ENCODE assay signal across 1 cellular context in the genomic region with DNA sequence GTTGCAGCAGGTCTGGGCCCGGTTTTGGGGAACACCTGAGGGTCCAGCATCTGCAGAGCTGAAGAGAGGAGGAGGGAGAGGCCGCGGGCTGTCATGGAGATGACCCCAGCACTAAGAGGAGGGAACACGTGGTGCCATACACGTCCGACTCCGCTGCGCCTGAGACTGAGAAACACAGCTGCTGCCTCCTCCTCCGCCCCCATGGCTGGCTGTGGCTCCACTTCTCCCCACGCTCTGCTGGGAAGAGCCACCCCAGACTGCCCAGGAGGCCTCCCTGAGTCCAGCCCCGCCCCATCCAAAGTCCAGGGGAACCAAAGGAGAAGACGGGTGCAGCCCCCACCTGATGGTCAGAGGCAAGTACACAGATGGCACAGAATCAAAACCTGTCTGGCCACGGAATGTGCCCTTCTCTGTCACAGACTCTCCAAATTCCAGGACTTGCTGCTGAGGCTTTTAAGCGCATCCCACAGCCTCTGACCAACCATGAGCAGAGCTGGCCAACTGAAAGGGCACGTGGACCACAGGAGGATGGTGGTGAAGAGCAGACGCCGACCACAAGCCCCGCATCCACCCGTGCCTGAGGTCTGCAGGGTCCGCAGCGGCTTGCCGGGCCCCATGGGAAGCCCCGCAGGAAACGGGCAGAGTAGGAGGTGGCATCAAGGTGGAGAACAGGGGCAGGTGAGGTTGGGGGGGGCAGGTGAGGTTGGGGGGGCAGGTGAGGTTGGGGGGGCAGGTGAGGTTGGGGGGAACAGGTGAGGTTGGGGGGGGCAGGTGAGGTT.
TF ChIP-seq lines count a peak whose summit lies in the region.

No MANE protein-coding gene starts in this region.

TF ChIP-seq in HepG2, 621 proteins besides CTCF, POLR2A, EP300 and RAD21 (continues in another document):
- TF ChIP-seq NFYC (CRISPR knock-in tag; IDR thresholded peaks at IDR 0.05): no peak
- no peak for TF ChIP-seq ZNF17 (CRISPR knock-in tag; IDR thresholded peaks at IDR 0.05)
- TF ChIP-seq, protein P1, sequence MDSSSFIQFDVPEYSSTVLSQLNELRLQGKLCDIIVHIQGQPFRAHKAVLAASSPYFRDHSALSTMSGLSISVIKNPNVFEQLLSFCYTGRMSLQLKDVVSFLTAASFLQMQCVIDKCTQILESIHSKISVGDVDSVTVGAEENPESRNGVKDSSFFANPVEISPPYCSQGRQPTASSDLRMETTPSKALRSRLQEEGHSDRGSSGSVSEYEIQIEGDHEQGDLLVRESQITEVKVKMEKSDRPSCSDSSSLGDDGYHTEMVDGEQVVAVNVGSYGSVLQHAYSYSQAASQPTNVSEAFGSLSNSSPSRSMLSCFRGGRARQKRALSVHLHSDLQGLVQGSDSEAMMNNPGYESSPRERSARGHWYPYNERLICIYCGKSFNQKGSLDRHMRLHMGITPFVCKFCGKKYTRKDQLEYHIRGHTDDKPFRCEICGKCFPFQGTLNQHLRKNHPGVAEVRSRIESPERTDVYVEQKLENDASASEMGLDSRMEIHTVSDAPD (CRISPR knock-in tag; IDR thresholded peaks at IDR 0.05): no peak
- TF ChIP-seq, protein P2, sequence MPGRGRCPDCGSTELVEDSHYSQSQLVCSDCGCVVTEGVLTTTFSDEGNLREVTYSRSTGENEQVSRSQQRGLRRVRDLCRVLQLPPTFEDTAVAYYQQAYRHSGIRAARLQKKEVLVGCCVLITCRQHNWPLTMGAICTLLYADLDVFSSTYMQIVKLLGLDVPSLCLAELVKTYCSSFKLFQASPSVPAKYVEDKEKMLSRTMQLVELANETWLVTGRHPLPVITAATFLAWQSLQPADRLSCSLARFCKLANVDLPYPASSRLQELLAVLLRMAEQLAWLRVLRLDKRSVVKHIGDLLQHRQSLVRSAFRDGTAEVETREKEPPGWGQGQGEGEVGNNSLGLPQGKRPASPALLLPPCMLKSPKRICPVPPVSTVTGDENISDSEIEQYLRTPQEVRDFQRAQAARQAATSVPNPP (CRISPR knock-in tag; IDR thresholded peaks at IDR 0.05): no peak
- TF ChIP-seq ZNF20 (CRISPR knock-in tag; IDR thresholded peaks at IDR 0.05): 0 out of 2 replicates have a peak, but pooled peaks have one; percentile 51
- TF ChIP-seq SOX6 (IDR thresholded peaks at IDR 0.05): no peak
- no peak for TF ChIP-seq SOX6 (CRISPR knock-in tag; IDR thresholded peaks at IDR 0.05)
- TF ChIP-seq ZNF788 (CRISPR knock-in tag; IDR thresholded peaks at IDR 0.05; ENCODE audit: borderline replicate concordance): 0 out of 2 replicates have a peak, but pooled peaks have one; percentile 6
- TF ChIP-seq ZFP82 (CRISPR knock-in tag; IDR thresholded peaks at IDR 0.05; ENCODE audit: borderline replicate concordance): no peak
- TF ChIP-seq SP5 (CRISPR knock-in tag; IDR thresholded peaks at IDR 0.05; ENCODE audit: borderline replicate concordance, low read depth): 0 out of 2 replicates have a peak, but pooled peaks have one; percentile 42
- TF ChIP-seq, protein P3, sequence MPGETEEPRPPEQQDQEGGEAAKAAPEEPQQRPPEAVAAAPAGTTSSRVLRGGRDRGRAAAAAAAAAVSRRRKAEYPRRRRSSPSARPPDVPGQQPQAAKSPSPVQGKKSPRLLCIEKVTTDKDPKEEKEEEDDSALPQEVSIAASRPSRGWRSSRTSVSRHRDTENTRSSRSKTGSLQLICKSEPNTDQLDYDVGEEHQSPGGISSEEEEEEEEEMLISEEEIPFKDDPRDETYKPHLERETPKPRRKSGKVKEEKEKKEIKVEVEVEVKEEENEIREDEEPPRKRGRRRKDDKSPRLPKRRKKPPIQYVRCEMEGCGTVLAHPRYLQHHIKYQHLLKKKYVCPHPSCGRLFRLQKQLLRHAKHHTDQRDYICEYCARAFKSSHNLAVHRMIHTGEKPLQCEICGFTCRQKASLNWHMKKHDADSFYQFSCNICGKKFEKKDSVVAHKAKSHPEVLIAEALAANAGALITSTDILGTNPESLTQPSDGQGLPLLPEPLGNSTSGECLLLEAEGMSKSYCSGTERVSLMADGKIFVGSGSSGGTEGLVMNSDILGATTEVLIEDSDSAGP (CRISPR knock-in tag; IDR thresholded peaks at IDR 0.05; ENCODE audit: borderline replicate concordance): 0 out of 2 replicates have a peak, but pooled peaks have one; percentile 23
- peak; percentile 65 for TF ChIP-seq HNF4A (CRISPR knock-in tag; IDR thresholded peaks at IDR 0.05)
- TF ChIP-seq SRY (CRISPR knock-in tag; IDR thresholded peaks at IDR 0.05): no peak
- TF ChIP-seq MAZ (IDR thresholded peaks at IDR 0.05; ENCODE audit: borderline replicate concordance, low read depth, low read length): no peak
- TF ChIP-seq MAZ (CRISPR knock-in tag; IDR thresholded peaks at IDR 0.05; ENCODE audit: low read depth): 0 out of 2 replicates have a peak, but pooled peaks have one; percentile 9
- TF ChIP-seq ZFP36L1 (CRISPR knock-in tag; IDR thresholded peaks at IDR 0.05): no peak
- TF ChIP-seq, protein P4, sequence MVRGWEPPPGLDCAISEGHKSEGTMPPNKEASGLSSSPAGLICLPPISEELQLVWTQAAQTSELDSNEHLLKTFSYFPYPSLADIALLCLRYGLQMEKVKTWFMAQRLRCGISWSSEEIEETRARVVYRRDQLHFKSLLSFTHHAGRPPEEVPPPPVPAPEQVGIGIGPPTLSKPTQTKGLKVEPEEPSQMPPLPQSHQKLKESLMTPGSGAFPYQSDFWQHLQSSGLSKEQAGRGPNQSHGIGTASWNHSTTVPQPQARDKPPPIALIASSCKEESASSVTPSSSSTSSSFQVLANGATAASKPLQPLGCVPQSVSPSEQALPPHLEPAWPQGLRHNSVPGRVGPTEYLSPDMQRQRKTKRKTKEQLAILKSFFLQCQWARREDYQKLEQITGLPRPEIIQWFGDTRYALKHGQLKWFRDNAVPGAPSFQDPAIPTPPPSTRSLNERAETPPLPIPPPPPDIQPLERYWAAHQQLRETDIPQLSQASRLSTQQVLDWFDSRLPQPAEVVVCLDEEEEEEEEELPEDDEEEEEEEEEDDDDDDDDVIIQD (CRISPR knock-in tag; IDR thresholded peaks at IDR 0.05; ENCODE audit: low read depth): no peak
- TF ChIP-seq, protein P5, sequence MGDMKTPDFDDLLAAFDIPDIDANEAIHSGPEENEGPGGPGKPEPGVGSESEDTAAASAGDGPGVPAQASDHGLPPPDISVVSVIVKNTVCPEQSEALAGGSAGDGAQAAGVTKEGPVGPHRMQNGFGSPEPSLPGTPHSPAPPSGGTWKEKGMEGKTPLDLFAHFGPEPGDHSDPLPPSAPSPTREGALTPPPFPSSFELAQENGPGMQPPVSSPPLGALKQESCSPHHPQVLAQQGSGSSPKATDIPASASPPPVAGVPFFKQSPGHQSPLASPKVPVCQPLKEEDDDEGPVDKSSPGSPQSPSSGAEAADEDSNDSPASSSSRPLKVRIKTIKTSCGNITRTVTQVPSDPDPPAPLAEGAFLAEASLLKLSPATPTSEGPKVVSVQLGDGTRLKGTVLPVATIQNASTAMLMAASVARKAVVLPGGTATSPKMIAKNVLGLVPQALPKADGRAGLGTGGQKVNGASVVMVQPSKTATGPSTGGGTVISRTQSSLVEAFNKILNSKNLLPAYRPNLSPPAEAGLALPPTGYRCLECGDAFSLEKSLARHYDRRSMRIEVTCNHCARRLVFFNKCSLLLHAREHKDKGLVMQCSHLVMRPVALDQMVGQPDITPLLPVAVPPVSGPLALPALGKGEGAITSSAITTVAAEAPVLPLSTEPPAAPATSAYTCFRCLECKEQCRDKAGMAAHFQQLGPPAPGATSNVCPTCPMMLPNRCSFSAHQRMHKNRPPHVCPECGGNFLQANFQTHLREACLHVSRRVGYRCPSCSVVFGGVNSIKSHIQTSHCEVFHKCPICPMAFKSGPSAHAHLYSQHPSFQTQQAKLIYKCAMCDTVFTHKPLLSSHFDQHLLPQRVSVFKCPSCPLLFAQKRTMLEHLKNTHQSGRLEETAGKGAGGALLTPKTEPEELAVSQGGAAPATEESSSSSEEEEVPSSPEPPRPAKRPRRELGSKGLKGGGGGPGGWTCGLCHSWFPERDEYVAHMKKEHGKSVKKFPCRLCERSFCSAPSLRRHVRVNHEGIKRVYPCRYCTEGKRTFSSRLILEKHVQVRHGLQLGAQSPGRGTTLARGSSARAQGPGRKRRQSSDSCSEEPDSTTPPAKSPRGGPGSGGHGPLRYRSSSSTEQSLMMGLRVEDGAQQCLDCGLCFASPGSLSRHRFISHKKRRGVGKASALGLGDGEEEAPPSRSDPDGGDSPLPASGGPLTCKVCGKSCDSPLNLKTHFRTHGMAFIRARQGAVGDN (CRISPR knock-in tag; IDR thresholded peaks at IDR 0.05): peak; percentile 25; the same call in 1 of the 2 replicates
- peak; percentile 38; the same call in 1 of the 2 replicates for TF ChIP-seq ZNF292 (CRISPR knock-in tag; IDR thresholded peaks at IDR 0.05; ENCODE audit: borderline replicate concordance, low read depth)
- TF ChIP-seq, protein P6, sequence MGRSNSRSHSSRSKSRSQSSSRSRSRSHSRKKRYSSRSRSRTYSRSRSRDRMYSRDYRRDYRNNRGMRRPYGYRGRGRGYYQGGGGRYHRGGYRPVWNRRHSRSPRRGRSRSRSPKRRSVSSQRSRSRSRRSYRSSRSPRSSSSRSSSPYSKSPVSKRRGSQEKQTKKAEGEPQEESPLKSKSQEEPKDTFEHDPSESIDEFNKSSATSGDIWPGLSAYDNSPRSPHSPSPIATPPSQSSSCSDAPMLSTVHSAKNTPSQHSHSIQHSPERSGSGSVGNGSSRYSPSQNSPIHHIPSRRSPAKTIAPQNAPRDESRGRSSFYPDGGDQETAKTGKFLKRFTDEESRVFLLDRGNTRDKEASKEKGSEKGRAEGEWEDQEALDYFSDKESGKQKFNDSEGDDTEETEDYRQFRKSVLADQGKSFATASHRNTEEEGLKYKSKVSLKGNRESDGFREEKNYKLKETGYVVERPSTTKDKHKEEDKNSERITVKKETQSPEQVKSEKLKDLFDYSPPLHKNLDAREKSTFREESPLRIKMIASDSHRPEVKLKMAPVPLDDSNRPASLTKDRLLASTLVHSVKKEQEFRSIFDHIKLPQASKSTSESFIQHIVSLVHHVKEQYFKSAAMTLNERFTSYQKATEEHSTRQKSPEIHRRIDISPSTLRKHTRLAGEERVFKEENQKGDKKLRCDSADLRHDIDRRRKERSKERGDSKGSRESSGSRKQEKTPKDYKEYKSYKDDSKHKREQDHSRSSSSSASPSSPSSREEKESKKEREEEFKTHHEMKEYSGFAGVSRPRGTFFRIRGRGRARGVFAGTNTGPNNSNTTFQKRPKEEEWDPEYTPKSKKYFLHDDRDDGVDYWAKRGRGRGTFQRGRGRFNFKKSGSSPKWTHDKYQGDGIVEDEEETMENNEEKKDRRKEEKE (IDR thresholded peaks at IDR 0.05): no peak
- no peak for TF ChIP-seq HOXA5 (CRISPR knock-in tag; IDR thresholded peaks at IDR 0.05)
- TF ChIP-seq ZNF879 (CRISPR knock-in tag; IDR thresholded peaks at IDR 0.05): no peak
- no peak for TF ChIP-seq GABPB1 (CRISPR knock-in tag; IDR thresholded peaks at IDR 0.05)
- peak; percentile 64 for TF ChIP-seq ZNF263 (CRISPR knock-in tag; IDR thresholded peaks at IDR 0.05)
- TF ChIP-seq, protein P7, sequence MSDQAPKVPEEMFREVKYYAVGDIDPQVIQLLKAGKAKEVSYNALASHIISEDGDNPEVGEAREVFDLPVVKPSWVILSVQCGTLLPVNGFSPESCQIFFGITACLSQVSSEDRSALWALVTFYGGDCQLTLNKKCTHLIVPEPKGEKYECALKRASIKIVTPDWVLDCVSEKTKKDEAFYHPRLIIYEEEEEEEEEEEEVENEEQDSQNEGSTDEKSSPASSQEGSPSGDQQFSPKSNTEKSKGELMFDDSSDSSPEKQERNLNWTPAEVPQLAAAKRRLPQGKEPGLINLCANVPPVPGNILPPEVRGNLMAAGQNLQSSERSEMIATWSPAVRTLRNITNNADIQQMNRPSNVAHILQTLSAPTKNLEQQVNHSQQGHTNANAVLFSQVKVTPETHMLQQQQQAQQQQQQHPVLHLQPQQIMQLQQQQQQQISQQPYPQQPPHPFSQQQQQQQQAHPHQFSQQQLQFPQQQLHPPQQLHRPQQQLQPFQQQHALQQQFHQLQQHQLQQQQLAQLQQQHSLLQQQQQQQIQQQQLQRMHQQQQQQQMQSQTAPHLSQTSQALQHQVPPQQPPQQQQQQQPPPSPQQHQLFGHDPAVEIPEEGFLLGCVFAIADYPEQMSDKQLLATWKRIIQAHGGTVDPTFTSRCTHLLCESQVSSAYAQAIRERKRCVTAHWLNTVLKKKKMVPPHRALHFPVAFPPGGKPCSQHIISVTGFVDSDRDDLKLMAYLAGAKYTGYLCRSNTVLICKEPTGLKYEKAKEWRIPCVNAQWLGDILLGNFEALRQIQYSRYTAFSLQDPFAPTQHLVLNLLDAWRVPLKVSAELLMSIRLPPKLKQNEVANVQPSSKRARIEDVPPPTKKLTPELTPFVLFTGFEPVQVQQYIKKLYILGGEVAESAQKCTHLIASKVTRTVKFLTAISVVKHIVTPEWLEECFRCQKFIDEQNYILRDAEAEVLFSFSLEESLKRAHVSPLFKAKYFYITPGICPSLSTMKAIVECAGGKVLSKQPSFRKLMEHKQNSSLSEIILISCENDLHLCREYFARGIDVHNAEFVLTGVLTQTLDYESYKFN (CRISPR knock-in tag; conservative IDR thresholded peaks at IDR 0.05): 0 out of 2 replicates have a peak, but pooled peaks have one; percentile 20
- TF ChIP-seq HNF4G (IDR thresholded peaks at IDR 0.05; ENCODE audit: borderline replicate concordance, low read depth, low read length): peak; percentile 52; the same call in 1 of the 2 replicates
- no peak for TF ChIP-seq HNF4G (CRISPR knock-in tag; IDR thresholded peaks at IDR 0.05; ENCODE audit: borderline replicate concordance, low read depth)
- no peak for TF ChIP-seq HMG20B (CRISPR knock-in tag; conservative IDR thresholded peaks at IDR 0.05)
- no peak for TF ChIP-seq PTBP1 (IDR thresholded peaks at IDR 0.05; ENCODE audit: low read depth, low read length, poor library complexity, severe bottlenecking)
- TF ChIP-seq, protein P8, sequence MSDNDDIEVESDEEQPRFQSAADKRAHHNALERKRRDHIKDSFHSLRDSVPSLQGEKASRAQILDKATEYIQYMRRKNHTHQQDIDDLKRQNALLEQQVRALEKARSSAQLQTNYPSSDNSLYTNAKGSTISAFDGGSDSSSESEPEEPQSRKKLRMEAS (IDR thresholded peaks at IDR 0.05): peak; percentile 34; the same call in 1 of the 2 replicates
- TF ChIP-seq SIN3B (IDR thresholded peaks at IDR 0.05; ENCODE audit: low read length): no peak
- TF ChIP-seq, protein P9, sequence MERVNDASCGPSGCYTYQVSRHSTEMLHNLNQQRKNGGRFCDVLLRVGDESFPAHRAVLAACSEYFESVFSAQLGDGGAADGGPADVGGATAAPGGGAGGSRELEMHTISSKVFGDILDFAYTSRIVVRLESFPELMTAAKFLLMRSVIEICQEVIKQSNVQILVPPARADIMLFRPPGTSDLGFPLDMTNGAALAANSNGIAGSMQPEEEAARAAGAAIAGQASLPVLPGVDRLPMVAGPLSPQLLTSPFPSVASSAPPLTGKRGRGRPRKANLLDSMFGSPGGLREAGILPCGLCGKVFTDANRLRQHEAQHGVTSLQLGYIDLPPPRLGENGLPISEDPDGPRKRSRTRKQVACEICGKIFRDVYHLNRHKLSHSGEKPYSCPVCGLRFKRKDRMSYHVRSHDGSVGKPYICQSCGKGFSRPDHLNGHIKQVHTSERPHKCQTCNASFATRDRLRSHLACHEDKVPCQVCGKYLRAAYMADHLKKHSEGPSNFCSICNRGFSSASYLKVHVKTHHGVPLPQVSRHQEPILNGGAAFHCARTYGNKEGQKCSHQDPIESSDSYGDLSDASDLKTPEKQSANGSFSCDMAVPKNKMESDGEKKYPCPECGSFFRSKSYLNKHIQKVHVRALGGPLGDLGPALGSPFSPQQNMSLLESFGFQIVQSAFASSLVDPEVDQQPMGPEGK (CRISPR knock-in tag; IDR thresholded peaks at IDR 0.05): peak; percentile 63
- no peak for TF ChIP-seq KLF11 (CRISPR knock-in tag; IDR thresholded peaks at IDR 0.05)
- TF ChIP-seq KDM6A (CRISPR knock-in tag; IDR thresholded peaks at IDR 0.05; ENCODE audit: low read depth): 0 out of 2 replicates have a peak, but pooled peaks have one; percentile 19
- no peak for TF ChIP-seq STAT5B (CRISPR knock-in tag; IDR thresholded peaks at IDR 0.05)
- no peak for TF ChIP-seq ZNF616 (CRISPR knock-in tag; IDR thresholded peaks at IDR 0.05; ENCODE audit: low read depth)
